9 cellular contexts compared by ENCODE assay signal in the genomic region with DNA sequence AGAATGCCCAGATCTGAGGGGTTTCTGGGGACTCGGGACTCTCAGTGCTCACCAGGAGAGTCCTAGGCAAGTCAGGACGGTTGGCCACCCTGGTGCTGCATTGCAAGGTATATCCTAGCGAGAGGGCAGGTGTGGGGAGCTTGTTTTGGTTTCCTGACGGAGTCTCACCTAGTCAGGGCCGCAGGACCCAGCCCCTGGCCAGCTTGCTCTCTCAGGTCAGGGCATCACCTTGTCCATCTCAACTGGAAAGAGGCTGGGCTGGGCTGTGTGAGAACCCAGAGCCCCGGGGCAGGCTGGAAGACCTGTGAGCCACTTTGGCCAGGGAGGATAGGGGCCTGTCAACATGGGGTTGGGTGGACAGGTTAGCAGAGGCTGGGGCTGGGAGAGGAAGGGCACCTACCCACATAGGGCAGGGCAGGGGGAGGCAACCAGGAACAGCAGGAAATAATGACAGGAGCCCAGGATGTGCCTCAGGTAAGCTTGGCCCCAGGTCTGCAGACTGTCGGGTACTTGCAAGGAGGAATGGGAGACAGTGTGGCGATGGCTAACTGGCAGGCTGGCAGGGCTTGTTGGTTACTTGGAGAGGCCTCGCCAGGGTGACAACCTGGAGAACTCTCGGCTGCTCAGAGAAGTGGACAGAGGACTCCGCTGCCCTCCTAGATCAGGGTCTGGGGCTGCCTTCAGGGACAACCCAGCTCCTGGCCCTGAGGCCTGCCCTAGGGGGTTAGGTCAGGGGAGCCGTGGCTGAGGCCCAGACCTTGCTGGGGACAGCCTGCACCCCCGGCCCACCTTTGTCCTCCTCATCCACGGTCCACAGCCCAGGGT. TPM values are rescaled to one million over a fixed set of nuclear protein-coding genes. Genes with fewer than 3 reads are reported as not detected.
A peak's percentile ranks its signal among the peaks of the same experiment; 100 is the strongest.
DNase-seq lines count a peak whose midpoint lies in the region; ATAC-seq and TF ChIP-seq lines count a peak whose summit lies in the region.
"Had no signal": no experiment of that assay in that cellular context is flagged by ENCODE, and none has a peak within 500 bp of the region (broad histone marks: within the 10 kb centered on the region; RNA-seq: fewer than 3 reads in every experiment).

No MANE protein-coding gene starts in this region.

- TF ChIP-seq CTCF in AG04450 (IDR thresholded peaks at IDR 0.05; ENCODE audit: low read depth, low read length) (no peak), H9 (conservative IDR thresholded peaks at IDR 0.05) (no peak)

- POLR2A ChIA-PET in AG04450 (lab: Yijun Ruan, JAX): interaction anchor here (0.8 to 5.0 kb wide), 2 partner anchors 49 to 50 kb away, joined by 4 to 75 read pairs; a partner anchor contains a TSS

- peaks cover 2% of the 10 kb centered on the region; the same call in 1 of the 2 replicates for H3K4me1 ChIP-seq in H9 (ENCODE audit: insufficient read depth, low read length)

- peaks cover 3% of the 10 kb centered on the region for H3K23me2 ChIP-seq in H9 (ENCODE audit: insufficient read length, low read depth, low read length, poor library complexity, severe bottlenecking)

- no peak overlapping the region for H4K91ac ChIP-seq in H9 (ENCODE audit: insufficient read length, low read depth, low read length)

- H3K4ac ChIP-seq in H9 (ENCODE audit: low read depth, low read length): no peak overlapping the region

- H4K8ac ChIP-seq in H9 (replicated peaks; ENCODE audit: insufficient read length, low read depth, low read length): no peak overlapping the region

- peak overlapping the region; percentile 36 for H3K14ac ChIP-seq in H9 (ENCODE audit: insufficient read depth, low read length)

- no peaks in the 10 kb centered on the region; the same call in 1 of the 2 replicates for H3K9me3 ChIP-seq in AG04450 (ENCODE audit: control insufficient read depth, insufficient read depth, low read length)
- H3K9me3 ChIP-seq in H9 (ENCODE audit: control insufficient read depth, low read depth, low read length): no peaks in the 10 kb centered on the region

- no peak overlapping the region for H3K9ac ChIP-seq in H9 (ENCODE audit: extremely low read depth, insufficient read length, low read length)

- H3K4me3 ChIP-seq in AG04450 (ENCODE audit: low read depth, low read length): no peak overlapping the region

- peak overlapping the region; percentile 11 for H3K18ac ChIP-seq in H9 (ENCODE audit: insufficient read length, low read depth, low read length)

- H3K27me3 Mint-ChIP-seq in H9 (ENCODE audit: low read depth) (no peaks in the 10 kb centered on the region), naive B cell (no peaks in the 10 kb centered on the region)
- H3K27me3 Mint-ChIP-seq in activated naive CD8-positive, alpha-beta T cell: no peaks in the 10 kb centered on the region

- H3K4me1 Mint-ChIP-seq in H9 (peaks cover 41 to 52% of the 10 kb centered on the region in 2 experiments), naive B cell (peaks cover 35 to 82% (median 75%) of the 10 kb centered on the region in 3 donors)
- H3K4me1 Mint-ChIP-seq in activated naive CD8-positive, alpha-beta T cell (ENCODE audit: low read depth): peaks cover 72% of the 10 kb centered on the region

- WGBS in H9 (ENCODE audit: extremely low coverage, insufficient read length, low lambda C conversion rate): no CpG with 5 or more reads among the region's 14 CpGs

- H2BK120ac ChIP-seq in H9 (ENCODE audit: low read depth, low read length, poor library complexity, severe bottlenecking): no peak overlapping the region

- no peaks in the 10 kb centered on the region for H3K79me2 ChIP-seq in H9 (ENCODE audit: insufficient read depth, low read length)

- no peak overlapping the region for H2BK5ac ChIP-seq in H9 (ENCODE audit: insufficient read length, low read length)

- no peaks in the 10 kb centered on the region; a peak in 1 of 5 replicates for H3K9me3 Mint-ChIP-seq in H9
- no peaks in the 10 kb centered on the region for H3K9me3 Mint-ChIP-seq in activated naive CD8-positive, alpha-beta T cell (ENCODE audit: low read depth)
- H3K9me3 Mint-ChIP-seq in naive B cell: no peaks in the 10 kb centered on the region

- H3K27ac Mint-ChIP-seq in H9 (no peak overlapping the region; a peak in 1 of 7 replicates), naive B cell (peak overlapping the region; percentile 69 to 95 (median 90))
- H3K27ac Mint-ChIP-seq in activated naive CD8-positive, alpha-beta T cell: peak overlapping the region; percentile 100

- H2BK20ac ChIP-seq in H9 (ENCODE audit: low read depth, low read length, poor library complexity, severe bottlenecking): no peak overlapping the region

- H4K20me1 ChIP-seq in H9 (ENCODE audit: control insufficient read depth, insufficient read depth, insufficient read length): no peaks in the 10 kb centered on the region

- H3K27ac ChIP-seq in AG04450 (ENCODE audit: low read depth, low read length) (peak overlapping the region; percentile 11), H9 (ENCODE audit: insufficient read length, low read depth, low read length) (no peak overlapping the region)

- no peak overlapping the region; a peak in 1 of 5 replicates for H3K4me3 Mint-ChIP-seq in H9
- no peak overlapping the region for H3K4me3 Mint-ChIP-seq in activated naive CD8-positive, alpha-beta T cell
- H3K4me3 Mint-ChIP-seq in naive B cell: peak overlapping the region; percentile 57 to 87 (median 70)

- no peaks in the 10 kb centered on the region for H3K79me1 ChIP-seq in H9 (ENCODE audit: insufficient read depth, low read depth, low read length, poor library complexity, severe bottlenecking)

- no peak overlapping the region for H3K23ac ChIP-seq in H9 (ENCODE audit: insufficient read length, low read depth, low read length)

- H3T11ph ChIP-seq in H9 (ENCODE audit: low read length): no peak overlapping the region

- H2AFZ ChIP-seq in H9 (ENCODE audit: low read length): no peak overlapping the region

- ATAC-seq in naive B cell (ENCODE audit: low read depth in 2 of 2) (no peak), HG03159 (IDR thresholded peaks at IDR 0.05; ENCODE audit: unreplicated experiment) (no peak)

- H3K27me3 ChIP-seq in AG04450 (ENCODE audit: control insufficient read depth, insufficient read depth, low read length) (no peaks in the 10 kb centered on the region), H9 (ENCODE audit: insufficient read depth, low read length) (no peaks in the 10 kb centered on the region)

- no peak overlapping the region for H4K5ac ChIP-seq in H9 (ENCODE audit: insufficient read length, low read depth, low read length)

- no peak overlapping the region for H3K4me2 ChIP-seq in H9 (ENCODE audit: insufficient read depth, insufficient read length, low read length)

- DNase-seq in AG04450 (ENCODE audit: low read depth, low spot score) (no peak), H9 (no peak), naive B cell (no peak), UCSD-AML1 (lab: John Stamatoyannopoulos, UW; ENCODE audit: unreplicated experiment) (no peak), D341Med (ENCODE audit: low spot score) (no peak), AML-193 (lab: John Stamatoyannopoulos, UW) (no peak)
- DNase-seq: SHP77 treated with DMSO at 0.1 percent for 48 hours had no signal

- no peak overlapping the region for H2BK15ac ChIP-seq in H9 (ENCODE audit: low read depth, low read length)

- H3K56ac ChIP-seq in H9 (ENCODE audit: insufficient read length, low read depth, low read length): no peak overlapping the region

- no peak overlapping the region for H2BK12ac ChIP-seq in H9 (ENCODE audit: insufficient read length, low read depth, low read length)

- CTCF ChIA-PET in AG04450 (lab: Charles Lee): no interaction called here

- no peak overlapping the region for H2AK5ac ChIP-seq in H9 (ENCODE audit: insufficient read length, low read length)

- H3K36me3 Mint-ChIP-seq in H9 (ENCODE audit: insufficient read depth in 1 of 3, low read depth in 3 of 3): no peaks in the 10 kb centered on the region
- H3K36me3 Mint-ChIP-seq in activated naive CD8-positive, alpha-beta T cell: no peaks in the 10 kb centered on the region
- H3K36me3 Mint-ChIP-seq in naive B cell: no peaks in the 10 kb centered on the region

RNA-seq across cellular contexts. Expression of a gene that starts 31.4 kb away (rescaled TPM):
- 17.9 and 23.3 TPM in 2 replicates for polyA plus RNA-seq in AG04450 (2011; rRNA removed)
- 18.7 and 26.5 TPM in 2 replicates for polyA minus RNA-seq in AG04450 (2011; rRNA and poly(A)+ RNA removed)
- total RNA-seq in H9 (2021): 25.9 and 27.6 TPM in 2 replicates
- 10 to 100 TPM; 15.7 to 28.4 (median 18.6) TPM for polyA plus RNA-seq in naive B cell (ENCODE audit: low read depth in 6 of 6)

RNA-seq across cellular contexts. Expression of a gene that starts 49.6 kb away (rescaled TPM):
- polyA plus RNA-seq in AG04450 (2011; rRNA removed) (103 and 120 TPM in 2 replicates), naive B cell (ENCODE audit: low read depth in 6 of 6) (100 to 1,000 TPM in 1 of 6 donors, 10 to 100 TPM in 5; 22.6 to 124 (median 78.2) TPM)
- 110 and 132 TPM in 2 replicates for polyA minus RNA-seq in AG04450 (2011; rRNA and poly(A)+ RNA removed)
- total RNA-seq in H9 (2021): 82.9 and 84.0 TPM in 2 replicates

Comparison
In these comparisons a context has a peak if more than half of its experiments do, and no peak if none do; other contexts are left out.
1. H3K27ac Mint-ChIP-seq: peak in activated naive CD8-positive, alpha-beta T cell (single experiment) and naive B cell (6 of 6); none in H9 (0 of 3).
2. H3K4me3 Mint-ChIP-seq: peak in naive B cell (8 of 8); none in H9 (0 of 2) and activated naive CD8-positive, alpha-beta T cell (single experiment).